In the genomic region with DNA sequence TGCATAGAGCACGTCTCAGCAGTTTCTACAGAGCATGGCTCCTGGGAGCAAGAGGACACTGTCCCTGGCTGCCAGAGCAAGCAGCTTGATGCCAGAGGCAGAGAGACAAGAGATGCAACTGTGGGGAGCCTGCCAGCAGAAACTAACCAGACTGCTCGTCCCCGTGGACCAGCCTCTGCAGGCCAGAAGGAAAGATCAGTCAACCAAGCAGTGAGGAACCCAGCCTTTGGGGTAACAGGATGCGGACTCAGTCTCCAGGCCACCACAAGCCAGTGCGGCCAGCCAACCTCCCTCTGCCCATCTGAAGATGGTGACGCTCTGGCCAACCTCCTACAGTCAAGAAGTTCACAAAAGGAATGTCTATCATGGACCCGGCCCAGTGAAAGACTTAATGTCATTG, we compare ENCODE assay signal across 13 cellular contexts. TPM values are rescaled to one million over a fixed set of nuclear protein-coding genes. Genes with fewer than 3 reads are reported as not detected.
DNase-seq lines count a peak whose midpoint lies in the region; ATAC-seq and TF ChIP-seq lines count a peak whose summit lies in the region.
"Had no signal": no experiment of that assay in that cellular context is flagged by ENCODE, and none has a peak within 500 bp of the region (broad histone marks: within the 10 kb centered on the region; RNA-seq: fewer than 3 reads in every experiment).

No MANE protein-coding gene starts in this region.

- H3K27me3 ChIP-seq in CD4-positive, alpha-beta memory T cell (ENCODE audit: insufficient read depth, low read length), result no peaks in the 10 kb centered on the region
- H3K27me3 ChIP-seq in Karpas-422 (ENCODE audit: low read length), result no peaks in the 10 kb centered on the region
- H3K27me3 ChIP-seq in colonic mucosa, result no peaks in the 10 kb centered on the region
- H3K27me3 ChIP-seq: cardiac muscle cell, foreskin keratinocyte, tibial nerve had no signal

- peaks cover 84% of the 10 kb centered on the region for H3K79me2 ChIP-seq in Karpas-422 (ENCODE audit: low read length)

- H3K27ac ChIP-seq in CD4-positive, alpha-beta memory T cell (ENCODE audit: low read depth, low read length), result peak overlapping the region; percentile 85
- no peak overlapping the region for H3K27ac ChIP-seq in Karpas-422 (ENCODE audit: low read length)
- H3K27ac ChIP-seq in colonic mucosa, result peak overlapping the region; percentile 9
- H3K27ac ChIP-seq: cardiac muscle cell, foreskin keratinocyte had no signal

- H3K4me3 Mint-ChIP-seq in CD4-positive, alpha-beta memory T cell, result peak overlapping the region; percentile 61 to 88 (median 78)
- H3K4me3 Mint-ChIP-seq in neural crest cell, result peak overlapping the region; percentile 63

- TF ChIP-seq CTCF in colonic mucosa (IDR thresholded peaks at IDR 0.05), result no peak
- no peak for TF ChIP-seq CTCF in neural crest cell (conservative IDR thresholded peaks at IDR 0.05)

- H3K9me3 ChIP-seq in CD4-positive, alpha-beta memory T cell (ENCODE audit: control insufficient read depth in 1 of 2, low read length in 2 of 2), result no peaks in the 10 kb centered on the region
- H3K9me3 ChIP-seq in Karpas-422 (ENCODE audit: low read length), result no peaks in the 10 kb centered on the region
- no peaks in the 10 kb centered on the region for H3K9me3 ChIP-seq in colonic mucosa
- H3K9me3 ChIP-seq: tibial nerve had no signal

- peaks cover 84% of the 10 kb centered on the region for H3K4me1 ChIP-seq in CD4-positive, alpha-beta memory T cell (ENCODE audit: insufficient read depth, low read length)
- H3K4me1 ChIP-seq in Karpas-422 (ENCODE audit: low read length) (peaks cover 16% of the 10 kb centered on the region), colonic mucosa (peaks cover 41% of the 10 kb centered on the region)

- H3K4me1 Mint-ChIP-seq in CD4-positive, alpha-beta memory T cell, result peaks cover 54 to 79% (median 65%) of the 10 kb centered on the region in 4 donors
- H3K4me1 Mint-ChIP-seq in neural crest cell, result peaks cover 26% of the 10 kb centered on the region

- H3K4me2 ChIP-seq in Karpas-422 (ENCODE audit: low read depth, low read length, poor library complexity, severe bottlenecking), result no peak overlapping the region

- peak in 1 of 5 donors; percentile 23 for DNase-seq in CD4-positive, alpha-beta memory T cell
- no peak for DNase-seq in Karpas-422
- DNase-seq in colonic mucosa, result no peak
- DNase-seq in neural crest cell (ENCODE audit: low read depth, low spot score), result no peak
- DNase-seq in SIG-M5 treated with dmso at 0.1 percent for 504 hours (lab: John Stamatoyannopoulos, UW; ENCODE audit: unreplicated experiment), result no peak
- DNase-seq in NCI-H82 treated with DMSO at 0.1 percent for 48 hours (lab: John Stamatoyannopoulos, UW; ENCODE audit: unreplicated experiment), result no peak
- DNase-seq in stimulated activated CD4-positive, alpha-beta T cell treated with anti-CD3 and anti-CD28 coated beads, Interleukin-12 subunit alpha, Interleukin-12 subunit beta, amount 100 ng/mL, for 4 hours, result no peak
- DNase-seq: foreskin keratinocyte, NCI-H69, occipital lobe had no signal

- H3K9me2 ChIP-seq in Karpas-422 (replicated peaks; ENCODE audit: insufficient read depth, low read length), result no peaks in the 10 kb centered on the region

- peak overlapping the region; percentile 41 to 43 for H3K4me3 ChIP-seq in CD4-positive, alpha-beta memory T cell (ENCODE audit: low read length in 2 of 2)
- H3K4me3 ChIP-seq in Karpas-422 (ENCODE audit: low read length), result no peak overlapping the region
- no peak overlapping the region for H3K4me3 ChIP-seq in colonic mucosa
- H3K4me3 ChIP-seq: cardiac muscle cell, tibial nerve had no signal

- H3K27ac Mint-ChIP-seq in CD4-positive, alpha-beta memory T cell, result peak overlapping the region; percentile 82 to 97 (median 91)
- no peak overlapping the region for H3K27ac Mint-ChIP-seq in neural crest cell (ENCODE audit: unreplicated experiment)

- peaks cover 45% of the 10 kb centered on the region for H4K20me1 ChIP-seq in Karpas-422 (ENCODE audit: insufficient read depth, low read depth, low read length)

- no peaks in the 10 kb centered on the region for H3K9me3 Mint-ChIP-seq in CD4-positive, alpha-beta memory T cell
- H3K9me3 Mint-ChIP-seq in neural crest cell, result no peaks in the 10 kb centered on the region

- intact Hi-C loops in CD4-positive, alpha-beta memory T cell (cut with micrococcal nuclease), result no loop called here
- intact Hi-C loops in colonic mucosa (cut with DNase I), result no loop called here

- no peak overlapping the region for H2AFZ ChIP-seq in Karpas-422 (ENCODE audit: low read length)

- H3K36me3 Mint-ChIP-seq in CD4-positive, alpha-beta memory T cell, result peaks cover 4 to 39% of the 10 kb centered on the region in 2 donors
- H3K36me3 Mint-ChIP-seq in neural crest cell (ENCODE audit: low read depth), result peaks cover 3% of the 10 kb centered on the region

- H3K36me3 ChIP-seq in CD4-positive, alpha-beta memory T cell (ENCODE audit: insufficient read depth, low read length), result peaks cover 25% of the 10 kb centered on the region
- H3K36me3 ChIP-seq in Karpas-422 (ENCODE audit: insufficient read depth, low read length) (peaks cover 4% of the 10 kb centered on the region; the same call in 1 of the 2 replicates), colonic mucosa (no peaks in the 10 kb centered on the region)

- CTCF ChIA-PET in CD4-positive, alpha-beta memory T cell (lab: Charles Lee; ENCODE audit: partially characterized antibody), result interaction anchor here (1.1 to 5.5 kb wide), 11 partner anchors 10 to 191 kb away, joined by 3 to 52 read pairs (median 15); a partner anchor contains a TSS

- no peak for ATAC-seq in HG03095 (IDR thresholded peaks at IDR 0.05; ENCODE audit: unreplicated experiment)

- POLR2A ChIA-PET in CD4-positive, alpha-beta memory T cell (lab: Charles Lee; ENCODE audit: partially characterized antibody), result interaction anchor here (0.9 to 18.7 kb wide), 8 partner anchors 10 to 329 kb away, joined by 3 to 437 read pairs (median 5); a partner anchor contains a TSS

- no peaks in the 10 kb centered on the region for H3K27me3 Mint-ChIP-seq in CD4-positive, alpha-beta memory T cell
- no peaks in the 10 kb centered on the region for H3K27me3 Mint-ChIP-seq in neural crest cell (ENCODE audit: low read depth)

- H3K9ac ChIP-seq in Karpas-422 (ENCODE audit: low read length), result 0 out of 2 replicates have a peak overlapping the region, but pooled peaks have one; percentile 18
- H3K9ac ChIP-seq in colonic mucosa (ENCODE audit: low read depth in 2 of 2, low read length in 2 of 2), result peak overlapping the region in 1 of 2 donors; percentile 32

RNA-seq across cellular contexts. Expression of a gene that starts 3.7 kb away (rescaled TPM):
- total RNA-seq in CD4-positive, alpha-beta memory T cell, result 100 to 1,000 TPM; 103 to 110 TPM
- 100 to 1,000 TPM; 156 to 264 TPM for polyA plus RNA-seq in CD4-positive, alpha-beta memory T cell
- total RNA-seq in Karpas-422 (2014; rRNA removed; shearing (Covaris generic); ENCODE audit: low replicate concordance), result 81.1 and 84.1 TPM in 2 replicates
- total RNA-seq in colonic mucosa, result 100 to 1,000 TPM; 176 to 267 TPM
- total RNA-seq in neural crest cell, result 121 and 136 TPM in 2 replicates

RNA-seq across cellular contexts. Expression of a gene that starts 4.0 kb away (rescaled TPM):
- 1 to 10 TPM; 1.4 to 2.1 TPM for total RNA-seq in CD4-positive, alpha-beta memory T cell
- 1 to 10 TPM in 1 of 2 donors, not detected in 1; 1.5 TPM for polyA plus RNA-seq in CD4-positive, alpha-beta memory T cell
- total RNA-seq in Karpas-422 (2014; rRNA removed; shearing (Covaris generic); ENCODE audit: low replicate concordance), result 0.93 and 0.97 TPM in 2 replicates
- total RNA-seq in colonic mucosa (under 1 TPM in 1 of 2 donors, not detected in 1; 0.45 TPM), neural crest cell (2.8 and 2.9 TPM in 2 replicates)

RNA-seq across cellular contexts. Expression of a gene that starts 15.8 kb away (rescaled TPM):
- total RNA-seq in CD4-positive, alpha-beta memory T cell, result 10 to 100 TPM; 19.5 to 19.8 TPM
- polyA plus RNA-seq in CD4-positive, alpha-beta memory T cell, result 10 to 100 TPM; 29.7 to 46.7 TPM
- 20.0 and 52.9 TPM in 2 replicates for total RNA-seq in Karpas-422 (2014; rRNA removed; shearing (Covaris generic); ENCODE audit: low replicate concordance)
- total RNA-seq in colonic mucosa (10 to 100 TPM in 1 of 2 donors, 1 to 10 TPM in 1; 9.4 to 18.7 TPM), neural crest cell (31.8 and 34.3 TPM in 2 replicates)

RNA-seq across cellular contexts. Expression of a gene that starts 15.9 kb away (rescaled TPM):
- total RNA-seq in CD4-positive, alpha-beta memory T cell, result 10 to 100 TPM; 54.3 to 61.1 TPM
- 100 to 1,000 TPM; 105 to 114 TPM for polyA plus RNA-seq in CD4-positive, alpha-beta memory T cell
- 35.6 and 40.0 TPM in 2 replicates for total RNA-seq in Karpas-422 (2014; rRNA removed; shearing (Covaris generic); ENCODE audit: low replicate concordance)
- total RNA-seq in colonic mucosa (10 to 100 TPM; 63.3 to 66.7 TPM), neural crest cell (32.0 and 32.1 TPM in 2 replicates)

RNA-seq across cellular contexts. Expression of a gene that starts 24.1 kb away (rescaled TPM):
- total RNA-seq in CD4-positive, alpha-beta memory T cell, result 1,000 to 10,000 TPM; 2,104 to 2,268 TPM
- polyA plus RNA-seq in CD4-positive, alpha-beta memory T cell, result 1,000 to 10,000 TPM in 1 of 2 donors, 100 to 1,000 TPM in 1; 794 to 1,144 TPM
- total RNA-seq in Karpas-422 (2014; rRNA removed; shearing (Covaris generic); ENCODE audit: low replicate concordance), result 2,407 and 2,991 TPM in 2 replicates
- total RNA-seq in colonic mucosa, result 1,000 to 10,000 TPM; 1,628 to 2,136 TPM
- 2,746 and 2,748 TPM in 2 replicates for total RNA-seq in neural crest cell

Comparison
In these comparisons a context has a peak if more than half of its experiments do, and no peak if none do; other contexts are left out.
1. H3K4me3 ChIP-seq: peak in CD4-positive, alpha-beta memory T cell (2 of 2); none in Karpas-422 (single experiment) and colonic mucosa (single experiment).